In the genomic region with DNA sequence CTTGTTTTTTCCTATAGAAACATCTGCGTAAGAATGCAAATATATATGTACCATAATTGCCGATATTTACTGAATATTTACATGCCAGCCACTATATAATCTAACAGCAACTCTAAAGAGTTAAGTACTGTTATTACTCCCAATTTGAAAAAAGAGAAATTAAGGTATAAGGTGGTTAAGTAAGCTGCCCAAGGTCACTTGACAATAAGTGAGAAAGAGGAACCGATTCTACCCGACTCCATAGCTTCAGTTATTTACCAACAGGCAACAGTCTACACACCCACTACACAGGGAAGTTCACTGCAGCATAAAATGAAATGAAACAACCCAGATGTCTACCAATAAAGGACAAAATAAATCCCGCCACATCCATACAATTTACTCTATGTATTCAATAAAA, we compare ENCODE assay signal across 8 cellular contexts. TPM values are rescaled to one million over a fixed set of nuclear protein-coding genes. Genes with fewer than 3 reads are reported as not detected.
A peak's percentile ranks its signal among the peaks of the same experiment; 100 is the strongest.
DNase-seq lines count a peak whose midpoint lies in the region; ATAC-seq, FAIRE-seq and TF ChIP-seq lines count a peak whose summit lies in the region.

No MANE protein-coding gene starts in this region.

- no peak for FAIRE-seq in D721Med (lab: Jason Lieb, UNC)

- H3K9ac ChIP-seq in HCT116 (ENCODE audit: low read length) (peak overlapping the region; percentile 91), iPS-18a (ENCODE audit: low read length) (peak overlapping the region; percentile 86), subcutaneous abdominal adipose tissue (ENCODE audit: low read length in 5 of 5) (peak overlapping the region; percentile 7 to 95 (median 92))

- H3K27ac ChIP-seq in cardiac muscle cell (no peak overlapping the region), HCT116 (ENCODE audit: low read depth, low read length) (peak overlapping the region; percentile 96; the same call in 1 of the 2 replicates), iPS-18a (ENCODE audit: low read length) (no peak overlapping the region), subcutaneous abdominal adipose tissue (ENCODE audit: low read depth, low read length) (peak overlapping the region; percentile 93)

- H3K4me3 ChIP-seq in cardiac muscle cell (peak overlapping the region; percentile 56), HCT116 (replicated peaks in 1 of 2; ENCODE audit: low read depth in 1 of 2, low read length in 2 of 2) (peak overlapping the region; percentile 81 to 91), MG63 (peak overlapping the region; percentile 75), iPS-18a (ENCODE audit: low read length) (peak overlapping the region; percentile 96), subcutaneous abdominal adipose tissue (ENCODE audit: low read depth in 1 of 5, low read length in 5 of 5) (peak overlapping the region; percentile 62 to 95 (median 86))

- H3K4me2 ChIP-seq in HCT116 (ENCODE audit: low read length) = peak overlapping the region; percentile 93

- H3K79me2 ChIP-seq in HCT116 (ENCODE audit: insufficient read depth, low read length) = peaks cover 6% of the 10 kb centered on the region; the same call in 1 of the 2 replicates

- TF ChIP-seq CTCF in cardiac muscle cell (IDR thresholded peaks at IDR 0.05; ENCODE audit: low read depth, low read length) (no peak), HCT116 (IDR thresholded peaks at IDR 0.05 in 2 of 3, conservative IDR thresholded peaks at IDR 0.05 in 1 of 3; ENCODE audit: borderline replicate concordance in 1 of 3, insufficient read depth in 1 of 3, low read depth in 2 of 3, low read length in 2 of 3) (no peak), D721Med (IDR thresholded peaks at IDR 0.05; ENCODE audit: insufficient read depth, missing control alignments) (no peak)
- TF ChIP-seq CTCF in activated CD8-positive, alpha-beta T cell treated with anti-CD3 and anti-CD28 coated beads for 36 hours (IDR thresholded peaks at IDR 0.05) = no peak

- H3K4me1 ChIP-seq in cardiac muscle cell (ENCODE audit: low read depth) = peaks cover 10% of the 10 kb centered on the region
- peaks cover 19 to 30% of the 10 kb centered on the region in 2 experiments for H3K4me1 ChIP-seq in HCT116 (ENCODE audit: control insufficient read depth in 1 of 2, insufficient read depth in 2 of 2, low read length in 2 of 2)
- H3K4me1 ChIP-seq in iPS-18a (ENCODE audit: control insufficient read depth, low read depth, low read length) = no peaks in the 10 kb centered on the region
- peaks cover 0 to 59% (median 43%) of the 10 kb centered on the region in 5 donors for H3K4me1 ChIP-seq in subcutaneous abdominal adipose tissue (ENCODE audit: control insufficient read depth in 5 of 5, insufficient read depth in 5 of 5, low read length in 5 of 5)

- no TSS peak for BruUV-seq in HCT116 (replicated peaks; lab: Mats Ljungman, UMichigan)

- peak overlapping the region; percentile 82 for H3K27ac Mint-ChIP-seq in activated CD8-positive, alpha-beta T cell treated with anti-CD3 and anti-CD28 coated beads for 36 hours

- H3K9me3 ChIP-seq in cardiac muscle cell (ENCODE audit: low read depth) (no peaks in the 10 kb centered on the region), HCT116 (ENCODE audit: control insufficient read depth in 1 of 2, insufficient read depth in 1 of 2, low read depth in 1 of 2, low read length in 2 of 2) (no peaks in the 10 kb centered on the region), MG63 (no peaks in the 10 kb centered on the region), iPS-18a (ENCODE audit: control insufficient read depth, low read depth, low read length) (no peaks in the 10 kb centered on the region), subcutaneous abdominal adipose tissue (ENCODE audit: control insufficient read depth in 5 of 5, low read length in 5 of 5) (no peaks in the 10 kb centered on the region)

- ATAC-seq in Right ventricle myocardium inferior = no peak
- no peak for ATAC-seq in HCT116
- no peak for ATAC-seq in activated CD8-positive, alpha-beta T cell treated with anti-CD3 and anti-CD28 coated beads for 36 hours

- CTCF ChIA-PET in HCT116 (lab: Charles Lee) = no interaction called here
- CTCF ChIA-PET in activated CD8-positive, alpha-beta T cell treated with anti-CD3 and anti-CD28 coated beads for 36 hours (lab: Charles Lee) = interaction anchor here (0.7 to 4.0 kb wide), 3 partner anchors 17 to 158 kb away, joined by 3 to 20 read pairs (median 4); no protein-coding TSS in a partner anchor

- H3K4me3 Mint-ChIP-seq in activated CD8-positive, alpha-beta T cell treated with anti-CD3 and anti-CD28 coated beads for 36 hours = peak overlapping the region; percentile 91

- intact Hi-C loops in Right ventricle myocardium inferior (cut with DNase I) (loop anchor here (5.0 kb wide), 2 partner anchors 340 to 355 kb away; a partner anchor contains a TSS), HCT116 (cut with micrococcal nuclease) (loop anchor here (5.0 kb wide), 2 partner anchors 290 to 355 kb away; partner anchors contain the start of genes KLHL28 and TOGARAM1)
- intact Hi-C loops in activated CD8-positive, alpha-beta T cell treated with anti-CD3 and anti-CD28 coated beads for 36 hours (cut with micrococcal nuclease) = loop anchor here (5.0 to 10.0 kb wide), 3 partner anchors 115 to 357 kb away; partner anchors contain the start of genes FANCM, KLHL28 and TOGARAM1

- H3K9me3 Mint-ChIP-seq in activated CD8-positive, alpha-beta T cell treated with anti-CD3 and anti-CD28 coated beads for 36 hours = no peaks in the 10 kb centered on the region

- no peak overlapping the region for H2AFZ ChIP-seq in HCT116 (ENCODE audit: low read depth, low read length, poor library complexity, severe bottlenecking)

- TF ChIP-seq POLR2A in HCT116 (IDR thresholded peaks at IDR 0.05; ENCODE audit: borderline replicate concordance, extremely low read depth, insufficient read depth, insufficient read length) = no peak

- no peaks in the 10 kb centered on the region for H3K27me3 ChIP-seq in cardiac muscle cell
- no peaks in the 10 kb centered on the region for H3K27me3 ChIP-seq in HCT116 (ENCODE audit: insufficient read depth, low read length)
- no peaks in the 10 kb centered on the region for H3K27me3 ChIP-seq in MG63
- no peaks in the 10 kb centered on the region for H3K27me3 ChIP-seq in iPS-18a (ENCODE audit: control insufficient read depth, insufficient read depth, low read length)
- H3K27me3 ChIP-seq in subcutaneous abdominal adipose tissue (ENCODE audit: control insufficient read depth in 5 of 5, insufficient read depth in 4 of 5, low read length in 5 of 5) = no peaks in the 10 kb centered on the region

- peak in 1 of 2 donors; percentile 32 for DNase-seq in cardiac muscle cell (ENCODE audit: low read depth in 1 of 2, low spot score in 1 of 2)
- DNase-seq in Right ventricle myocardium inferior (ENCODE audit: missing footprints) = no peak
- DNase-seq in HCT116 (ENCODE audit: low read depth, low spot score) = no peak
- DNase-seq in MG63 = no peak
- DNase-seq in activated CD8-positive, alpha-beta T cell treated with anti-CD3 and anti-CD28 coated beads for 36 hours = no peak
- no peak for DNase-seq in D721Med (ENCODE audit: insufficient read length, low spot score)

- H3K36me3 ChIP-seq in cardiac muscle cell (no peaks in the 10 kb centered on the region), HCT116 (ENCODE audit: control insufficient read depth in 1 of 2, insufficient read depth in 2 of 2, low read length in 2 of 2) (0 out of 4 replicates have a peak, but pooled peaks cover 0 to 4% of the 10 kb centered on the region in 2 experiments), MG63 (peaks cover 3% of the 10 kb centered on the region; the same call in 1 of the 2 replicates), iPS-18a (ENCODE audit: control insufficient read depth, low read depth, low read length) (no peaks in the 10 kb centered on the region), subcutaneous abdominal adipose tissue (ENCODE audit: control insufficient read depth in 5 of 5, insufficient read depth in 5 of 5, low read length in 5 of 5) (no peaks in the 10 kb centered on the region)

- H3K9me2 ChIP-seq in HCT116 (ENCODE audit: insufficient read depth) = no peaks in the 10 kb centered on the region

- POLR2A ChIA-PET in HCT116 (lab: Charles Lee) = no interaction called here
- POLR2A ChIA-PET in activated CD8-positive, alpha-beta T cell treated with anti-CD3 and anti-CD28 coated beads for 36 hours (lab: Charles Lee) = interaction anchor here (0.9 to 2.7 kb wide), 3 partner anchors 25 to 138 kb away, joined by 3 to 7 read pairs (median 4); no protein-coding TSS in a partner anchor

- RAD21 ChIA-PET in HCT116 (lab: Charles Lee; ENCODE audit: low non-redundant PET in 1 of 2, low total read pairs in 2 of 2, uncharacterized antibody in 2 of 2, unreplicated experiment in 2 of 2) = no interaction called here

- no peaks in the 10 kb centered on the region for H3K27me3 Mint-ChIP-seq in activated CD8-positive, alpha-beta T cell treated with anti-CD3 and anti-CD28 coated beads for 36 hours

- H3K36me3 Mint-ChIP-seq in activated CD8-positive, alpha-beta T cell treated with anti-CD3 and anti-CD28 coated beads for 36 hours (ENCODE audit: low read depth) = peaks cover 13% of the 10 kb centered on the region

- peaks cover 24% of the 10 kb centered on the region for H3K4me1 Mint-ChIP-seq in activated CD8-positive, alpha-beta T cell treated with anti-CD3 and anti-CD28 coated beads for 36 hours (ENCODE audit: low read depth)

- TF ChIP-seq RAD21 in HCT116 (IDR thresholded peaks at IDR 0.05; ENCODE audit: low read depth) = no peak

- H4K20me1 ChIP-seq in HCT116 (ENCODE audit: insufficient read depth) = peaks cover 3% of the 10 kb centered on the region; the same call in 1 of the 2 replicates

TF ChIP-seq in HCT116, 20 proteins besides CTCF, POLR2A, EP300 and RAD21 (continues in another document):
- no peak for TF ChIP-seq POLR2AphosphoS5 (IDR thresholded peaks at IDR 0.05; ENCODE audit: low read depth, low read length)

RNA-seq across cellular contexts. Expression of gene MIS18BP1, which starts 1.1 kb away (rescaled TPM):
- total RNA-seq in cardiac muscle cell (6.2 and 34.8 TPM in 2 replicates), Right ventricle myocardium inferior (7.6 TPM), HCT116 (2021; ENCODE audit: unreplicated experiment) (37.9 TPM)
- polyA plus RNA-seq in cardiac muscle cell = 11.8 and 42.2 TPM in 2 replicates
- polyA plus RNA-seq in HCT116 (2012) = 9.8 and 12.8 TPM in 2 replicates
- total RNA-seq in MG63 (2014; rRNA removed; shearing (Covaris generic); ENCODE audit: low replicate concordance) = 14.3 and 14.6 TPM in 2 replicates
- total RNA-seq in activated CD8-positive, alpha-beta T cell treated with anti-CD3 and anti-CD28 coated beads for 36 hours = 10 to 100 TPM; 51.0 to 55.8 TPM

Comparison
In these comparisons a context has a peak if more than half of its experiments do, and no peak if none do; other contexts are left out.
1. H3K27ac ChIP-seq: peak in HCT116 (single experiment) and subcutaneous abdominal adipose tissue (single experiment); none in cardiac muscle cell (single experiment) and iPS-18a (single experiment).
2. Peak in every context shown above with its lines, with median percentiles within 50 percentile points of each other: H3K4me3 ChIP-seq and H3K9ac ChIP-seq.